13 cellular contexts compared by ENCODE assay signal in the genomic region with DNA sequence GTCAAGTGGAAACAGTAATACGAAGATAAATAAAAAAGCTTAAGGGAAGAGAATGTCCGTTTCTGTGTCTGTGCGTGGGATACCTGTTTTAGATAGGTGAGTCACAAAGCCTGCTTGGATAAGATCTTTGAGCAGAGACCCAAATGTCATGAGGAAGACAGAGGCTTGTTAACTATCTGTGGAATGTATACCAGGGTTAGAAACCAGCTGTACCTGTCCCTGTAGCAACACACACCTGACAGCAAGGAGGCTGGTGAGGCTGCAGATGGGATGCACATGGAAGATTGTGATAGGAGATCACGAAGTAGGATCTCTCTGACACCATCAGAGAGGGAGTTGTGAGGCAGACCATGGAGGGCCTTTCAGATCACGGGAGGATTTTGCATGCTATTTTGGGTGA.
DNase-seq lines count a peak whose midpoint lies in the region; ATAC-seq and TF ChIP-seq lines count a peak whose summit lies in the region.
"Had no signal": no experiment of that assay in that cellular context is flagged by ENCODE, and none has a peak within 500 bp of the region (broad histone marks: within the 10 kb centered on the region; RNA-seq: fewer than 3 reads in every experiment).

No MANE protein-coding gene starts in this region.

- no peak overlapping the region for H3K23ac ChIP-seq in mesenchymal stem cell (ENCODE audit: low read length in 2 of 2)

- intact Hi-C loops in MCF 10A (cut with micrococcal nuclease) (no loop called here), breast epithelium (cut with DNase I; ENCODE audit: low total_unique reads) (no loop called here), thyroid gland (cut with DNase I) (no loop called here)

- H3K4me3 ChIP-seq in breast epithelium (no peak overlapping the region), mesenchymal stem cell (ENCODE audit: insufficient read depth in 1 of 2, low read depth in 1 of 2, low read length in 2 of 2) (no peak overlapping the region), thyroid gland (replicated peaks in 1 of 3) (no peak overlapping the region)
- H3K4me3 ChIP-seq: cardiac muscle cell had no signal

- H3K27ac ChIP-seq in breast epithelium (no peak overlapping the region), mesenchymal stem cell (ENCODE audit: low read length, poor library complexity, severe bottlenecking) (no peak overlapping the region), thyroid gland (peak overlapping the region; percentile 2 to 21 (median 20))
- H3K27ac ChIP-seq: cardiac muscle cell, neutrophil had no signal

- DNase-seq in MCF 10A (ENCODE audit: unreplicated experiment) (no peak), breast epithelium (ENCODE audit: low spot score in 2 of 2) (no peak), mesenchymal stem cell (no peak), thyroid gland (no peak), A172 (ENCODE audit: low spot score) (no peak), CD1c-positive myeloid dendritic cell (ENCODE audit: extremely low spot score) (no peak)
- no peak for DNase-seq in activated naive CD8-positive, alpha-beta T cell treated with anti-CD3 and anti-CD28 coated beads, Interleukin-2, amount 50 U/mL, for 24 hours

- H2BK5ac ChIP-seq in mesenchymal stem cell (ENCODE audit: low read depth, low read length, poor library complexity, severe bottlenecking): no peak overlapping the region

- no peak overlapping the region for H3K4me3 Mint-ChIP-seq in MCF 10A (ENCODE audit: unreplicated experiment)
- peak overlapping the region; percentile 44 for H3K4me3 Mint-ChIP-seq in activated naive CD8-positive, alpha-beta T cell treated with anti-CD3 and anti-CD28 coated beads, Interleukin-2, amount 50 U/mL, for 24 hours
- H3K4me3 Mint-ChIP-seq: B cell; memory B cell; stimulated activated memory B cell treated with anti-CD40 and anti-IgM and Interleukin-4, amounts not matched to agents 10 μg/mL and 1 μg/mL and 100 μg/mL, for 72 hours had no signal

- H3K27me3 Mint-ChIP-seq in MCF 10A (ENCODE audit: insufficient read depth, unreplicated experiment): no peaks in the 10 kb centered on the region
- H3K27me3 Mint-ChIP-seq in activated naive CD8-positive, alpha-beta T cell treated with anti-CD3 and anti-CD28 coated beads, Interleukin-2, amount 50 U/mL, for 24 hours: no peaks in the 10 kb centered on the region
- H3K27me3 Mint-ChIP-seq: B cell; memory B cell; stimulated activated memory B cell treated with anti-CD40 and anti-IgM and Interleukin-4, amounts not matched to agents 10 μg/mL and 1 μg/mL and 100 μg/mL, for 72 hours had no signal

- no peak overlapping the region for H3K18ac ChIP-seq in mesenchymal stem cell (ENCODE audit: low read depth in 1 of 2, low read length in 2 of 2)

- peaks cover 15% of the 10 kb centered on the region for H3K4me1 Mint-ChIP-seq in MCF 10A (ENCODE audit: insufficient read depth, unreplicated experiment)
- peaks cover 41% of the 10 kb centered on the region for H3K4me1 Mint-ChIP-seq in activated naive CD8-positive, alpha-beta T cell treated with anti-CD3 and anti-CD28 coated beads, Interleukin-2, amount 50 U/mL, for 24 hours

- H3K14ac ChIP-seq in mesenchymal stem cell (ENCODE audit: low read length in 2 of 2): peak overlapping the region in 1 of 2 experiments; percentile 20

- no peak overlapping the region for H2BK120ac ChIP-seq in mesenchymal stem cell (ENCODE audit: low read depth, low read length)

- H3K9me3 Mint-ChIP-seq in MCF 10A (ENCODE audit: unreplicated experiment): no peaks in the 10 kb centered on the region
- H3K9me3 Mint-ChIP-seq in activated naive CD8-positive, alpha-beta T cell treated with anti-CD3 and anti-CD28 coated beads, Interleukin-2, amount 50 U/mL, for 24 hours: no peaks in the 10 kb centered on the region
- H3K9me3 Mint-ChIP-seq: memory B cell; stimulated activated memory B cell treated with anti-CD40 and anti-IgM and Interleukin-4, amounts not matched to agents 10 μg/mL and 1 μg/mL and 100 μg/mL, for 72 hours had no signal

- no peak overlapping the region for H3K4ac ChIP-seq in mesenchymal stem cell (ENCODE audit: low read depth in 1 of 2, low read length in 2 of 2)

- ATAC-seq in activated naive CD8-positive, alpha-beta T cell treated with anti-CD3 and anti-CD28 coated beads, Interleukin-2, amount 50 U/mL, for 24 hours: peak; percentile 75
- ATAC-seq in GM18511 (IDR thresholded peaks at IDR 0.05; ENCODE audit: unreplicated experiment): no peak

- 99% methylated on average over 5 of the region's 5 CpGs for WGBS in mesenchymal stem cell
- 86 to 90% methylated on average over 5 of the region's 5 CpGs for WGBS in thyroid gland, 2 donors

- no peak overlapping the region for H4K91ac ChIP-seq in mesenchymal stem cell (ENCODE audit: low read length)

- H3K4me1 ChIP-seq in breast epithelium (no peaks in the 10 kb centered on the region), mesenchymal stem cell (ENCODE audit: control insufficient read depth, insufficient read depth, low read depth, low read length) (peaks cover 2% of the 10 kb centered on the region), thyroid gland (peaks cover 0 to 9% of the 10 kb centered on the region in 2 donors)

- peak overlapping the region; percentile 3 for H4K8ac ChIP-seq in mesenchymal stem cell (ENCODE audit: low read length)

- H3K79me1 ChIP-seq in mesenchymal stem cell (replicated peaks; ENCODE audit: low read length, poor library complexity, severe bottlenecking): peaks cover 20% of the 10 kb centered on the region

- TF ChIP-seq CTCF in MCF 10A (IDR thresholded peaks at IDR 0.05; ENCODE audit: unreplicated experiment) (no peak), breast epithelium (IDR thresholded peaks at IDR 0.05) (no peak), thyroid gland (IDR thresholded peaks at IDR 0.05) (no peak)

- no peaks in the 10 kb centered on the region for H3K27me3 ChIP-seq in breast epithelium
- H3K27me3 ChIP-seq in mesenchymal stem cell (ENCODE audit: control insufficient read depth in 1 of 2, insufficient read depth in 1 of 2, low read length in 2 of 2): no peaks in the 10 kb centered on the region
- no peaks in the 10 kb centered on the region for H3K27me3 ChIP-seq in thyroid gland
- H3K27me3 ChIP-seq: cardiac muscle cell, neutrophil had no signal

- no peak overlapping the region for H2BK12ac ChIP-seq in mesenchymal stem cell (ENCODE audit: low read length in 2 of 2)

- H2BK15ac ChIP-seq in mesenchymal stem cell (ENCODE audit: low read depth, poor library complexity, severe bottlenecking): no peak overlapping the region

- CTCF ChIA-PET in MCF 10A (lab: Yijun Ruan, JAX): interaction anchor here (0.6 to 3.0 kb wide), 16 partner anchors 11 to 1167 kb away, joined by 3 to 48 read pairs (median 5); no protein-coding TSS in a partner anchor

- no TSS peak for BruUV-seq in MCF 10A (replicated peaks; lab: Mats Ljungman, UMichigan)

- no peaks in the 10 kb centered on the region for H3K36me3 ChIP-seq in breast epithelium
- H3K36me3 ChIP-seq in mesenchymal stem cell (ENCODE audit: control insufficient read depth in 1 of 2, insufficient read depth in 2 of 2, low read depth in 1 of 2, low read length in 2 of 2): peaks cover 10 to 65% of the 10 kb centered on the region in 2 experiments
- no peaks in the 10 kb centered on the region for H3K36me3 ChIP-seq in thyroid gland
- H3K36me3 ChIP-seq: cardiac muscle cell, neutrophil had no signal

- TF ChIP-seq POLR2A in breast epithelium (IDR thresholded peaks at IDR 0.05) (no peak), thyroid gland (IDR thresholded peaks at IDR 0.05) (no peak)

- no peak overlapping the region for H2AFZ ChIP-seq in mesenchymal stem cell (ENCODE audit: low read depth, low read length)

- H3K9me3 ChIP-seq in breast epithelium (no peaks in the 10 kb centered on the region), mesenchymal stem cell (ENCODE audit: control insufficient read depth, low read length) (no peaks in the 10 kb centered on the region), thyroid gland (no peaks in the 10 kb centered on the region)
- H3K9me3 ChIP-seq: neutrophil had no signal

- peak overlapping the region; percentile 68 for H3K27ac Mint-ChIP-seq in MCF 10A (ENCODE audit: low read depth, unreplicated experiment)
- peak overlapping the region; percentile 86 for H3K27ac Mint-ChIP-seq in activated naive CD8-positive, alpha-beta T cell treated with anti-CD3 and anti-CD28 coated beads, Interleukin-2, amount 50 U/mL, for 24 hours
- H3K27ac Mint-ChIP-seq: B cell; memory B cell; stimulated activated memory B cell treated with anti-CD40 and anti-IgM and Interleukin-4, amounts not matched to agents 10 μg/mL and 1 μg/mL and 100 μg/mL, for 72 hours had no signal

- no peak overlapping the region for H3K9ac ChIP-seq in mesenchymal stem cell (ENCODE audit: low read length)

- H3K4me2 ChIP-seq in mesenchymal stem cell (ENCODE audit: low read length, poor library complexity, severe bottlenecking): no peak overlapping the region

- H3K36me3 Mint-ChIP-seq in MCF 10A (ENCODE audit: insufficient read depth, unreplicated experiment): peaks cover 45% of the 10 kb centered on the region
- peaks cover 13% of the 10 kb centered on the region for H3K36me3 Mint-ChIP-seq in activated naive CD8-positive, alpha-beta T cell treated with anti-CD3 and anti-CD28 coated beads, Interleukin-2, amount 50 U/mL, for 24 hours (ENCODE audit: low read depth)

- POLR2A ChIA-PET in MCF 10A (lab: Yijun Ruan, JAX): interaction anchor here (0.5 to 1.4 kb wide), 3 partner anchors 12 to 357 kb away, joined by 3 to 5 read pairs (median 4); no protein-coding TSS in a partner anchor

- no peak overlapping the region for H2AK5ac ChIP-seq in mesenchymal stem cell (ENCODE audit: low read length, severe bottlenecking)

Comparison
In these comparisons a context has a peak if more than half of its experiments do, and no peak if none do; other contexts are left out.
1. H3K27ac ChIP-seq: peak in thyroid gland (3 of 3); none in breast epithelium (0 of 2) and mesenchymal stem cell (single experiment).